ENCODE assay signal across 8 cellular contexts in the genomic region with DNA sequence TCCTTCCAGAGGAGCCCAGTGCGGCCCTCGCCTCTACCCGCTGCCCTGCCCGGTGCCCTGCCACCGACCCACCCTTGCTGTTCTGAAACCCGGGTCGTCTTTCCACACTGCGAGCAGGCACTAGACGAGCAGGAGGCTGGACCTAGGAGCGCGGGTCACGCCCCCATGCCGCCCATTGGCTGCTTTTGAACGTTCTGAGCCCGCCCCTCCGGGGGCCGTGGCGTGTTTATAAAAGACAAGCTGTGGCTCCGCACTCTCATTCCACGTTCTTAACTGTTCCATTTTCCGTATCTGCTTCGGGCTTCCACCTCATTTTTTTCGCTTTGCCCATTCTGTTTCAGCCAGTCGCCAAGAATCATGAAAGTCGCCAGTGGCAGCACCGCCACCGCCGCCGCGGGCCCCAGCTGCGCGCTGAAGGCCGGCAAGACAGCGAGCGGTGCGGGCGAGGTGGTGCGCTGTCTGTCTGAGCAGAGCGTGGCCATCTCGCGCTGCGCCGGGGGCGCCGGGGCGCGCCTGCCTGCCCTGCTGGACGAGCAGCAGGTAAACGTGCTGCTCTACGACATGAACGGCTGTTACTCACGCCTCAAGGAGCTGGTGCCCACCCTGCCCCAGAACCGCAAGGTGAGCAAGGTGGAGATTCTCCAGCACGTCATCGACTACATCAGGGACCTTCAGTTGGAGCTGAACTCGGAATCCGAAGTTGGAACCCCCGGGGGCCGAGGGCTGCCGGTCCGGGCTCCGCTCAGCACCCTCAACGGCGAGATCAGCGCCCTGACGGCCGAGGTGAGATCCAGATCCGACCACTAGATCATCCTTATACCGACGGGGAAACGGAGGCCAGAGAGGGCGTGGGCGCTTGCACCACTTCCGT. TPM values are rescaled to one million over a fixed set of nuclear protein-coding genes. Genes with fewer than 3 reads are reported as not detected.
DNase-seq lines count a peak whose midpoint lies in the region; ATAC-seq, FAIRE-seq and TF ChIP-seq lines count a peak whose summit lies in the region.

A gene with protein sequence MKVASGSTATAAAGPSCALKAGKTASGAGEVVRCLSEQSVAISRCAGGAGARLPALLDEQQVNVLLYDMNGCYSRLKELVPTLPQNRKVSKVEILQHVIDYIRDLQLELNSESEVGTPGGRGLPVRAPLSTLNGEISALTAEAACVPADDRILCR (plus strand): TSS at position 259 of the 871 bp plus-strand sequence. CDS start 99 bp downstream, at position 358.

- H3K36me3 Mint-ChIP-seq in Caco-2 (ENCODE audit: insufficient read depth, unreplicated experiment): peaks cover 65% of the 10 kb centered on the region

- H3K9me3 ChIP-seq in Caco-2 (no peaks in the 10 kb centered on the region), HUES6 (ENCODE audit: control insufficient read depth, insufficient read depth, low read depth, low read length) (no peaks in the 10 kb centered on the region), NT2/D1 (ENCODE audit: insufficient read depth, low read length) (no peaks in the 10 kb centered on the region), H1 (ENCODE audit: insufficient read depth in 2 of 2, low read depth in 1 of 2, low read length in 1 of 2) (no peaks in the 10 kb centered on the region), mesenchymal stem cell (ENCODE audit: control insufficient read depth, low read length) (no peaks in the 10 kb centered on the region)

- H3K14ac ChIP-seq in H1 (ENCODE audit: insufficient read length) (peak within 1 kb of the TSS; percentile 16), mesenchymal stem cell (ENCODE audit: low read length in 2 of 2) (peak within 1 kb of the TSS; percentile 48 to 96)

- peak within 1 kb of the TSS; percentile 80 to 88 for H3K4me2 ChIP-seq in H1 (ENCODE audit: insufficient read depth in 1 of 2, low read depth in 2 of 2, low read length in 2 of 2)
- peak within 1 kb of the TSS; percentile 55 for H3K4me2 ChIP-seq in mesenchymal stem cell (ENCODE audit: low read length, poor library complexity, severe bottlenecking)

- H3K4ac ChIP-seq in H1 (replicated peaks; ENCODE audit: insufficient read length, low read depth, low read length) (peak within 1 kb of the TSS; percentile 96), mesenchymal stem cell (ENCODE audit: low read depth in 1 of 2, low read length in 2 of 2) (peak within 1 kb of the TSS; percentile 51 to 95)

- peak; percentile 100 for DNase-seq in Caco-2
- DNase-seq in NT2/D1 (ENCODE audit: low read depth, low spot score): no peak
- DNase-seq in activated CD8-positive, alpha-beta memory T cell treated with anti-CD3 and anti-CD28 coated beads, Interleukin-2, amount 50 U/mL, for 1 hour (ENCODE audit: extremely low read depth): peak; percentile 81
- DNase-seq in H1 (ENCODE audit: low read depth in 1 of 2, low spot score in 2 of 2): peak; percentile 84 to 93
- DNase-seq in mesenchymal stem cell: peak; percentile 100
- peak; percentile 86 for DNase-seq in stimulated activated CD8-positive, alpha-beta memory T cell treated with anti-CD3 and anti-CD28 coated beads, Interleukin-12 subunit alpha, Interleukin-12 subunit beta, amount 100 ng/mL, for 1 hour (ENCODE audit: low read depth)

- H3K4me3 ChIP-seq in Caco-2 (ENCODE audit: low read depth, low read length) (peak within 1 kb of the TSS; percentile 63), HUES6 (ENCODE audit: low read depth, low read length) (peak within 1 kb of the TSS; percentile 86), NT2/D1 (ENCODE audit: insufficient read length, low read depth) (peak within 1 kb of the TSS; percentile 99), H1 (ENCODE audit: extremely low read depth in 1 of 4, insufficient read depth in 2 of 4, low read depth in 3 of 4, low read length in 4 of 4) (peak within 1 kb of the TSS; percentile 72 to 99 (median 88)), mesenchymal stem cell (ENCODE audit: insufficient read depth in 1 of 2, low read depth in 1 of 2, low read length in 2 of 2) (peak within 1 kb of the TSS; percentile 81 to 98)

- no peak for TF ChIP-seq EP300 in H1 (IDR thresholded peaks at IDR 0.05; ENCODE audit: borderline replicate concordance in 1 of 2, low read depth in 2 of 2, low read length in 2 of 2)

- H3K9me3 Mint-ChIP-seq in Caco-2 (ENCODE audit: unreplicated experiment): no peaks in the 10 kb centered on the region

- H3K56ac ChIP-seq in H1 (replicated peaks; ENCODE audit: insufficient read length, low read depth, low read length): peak within 1 kb of the TSS; percentile 85

- CTCF ChIA-PET in Caco-2 (lab: Charles Lee): interaction anchor here (1.0 to 13.0 kb wide), 6 partner anchors 7 to 118 kb away, joined by 3 to 1708 read pairs (median 7); no protein-coding TSS in a partner anchor
- CTCF ChIA-PET in H1 (lab: Charles Lee; ENCODE audit: partially characterized antibody): interaction anchor here (0.8 to 32.8 kb wide), 7 partner anchors 6 to 84 kb away, joined by 3 to 1559 read pairs (median 9); no protein-coding TSS in a partner anchor

- POLR2A ChIA-PET in Caco-2 (lab: Charles Lee) (interaction anchor here (0.6 to 4.3 kb wide), 26 partner anchors 8 to 1307 kb away, joined by 3 to 306 read pairs (median 7); a partner anchor contains a TSS), H1 (lab: Charles Lee; ENCODE audit: partially characterized antibody) (interaction anchor here (0.7 to 26.1 kb wide), 17 partner anchors 7 to 140 kb away, joined by 3 to 1033 read pairs (median 5); a partner anchor contains a TSS)

- H2BK5ac ChIP-seq in H1 (ENCODE audit: low read depth, low read length) (peak within 1 kb of the TSS; percentile 99), mesenchymal stem cell (ENCODE audit: low read depth, low read length, poor library complexity, severe bottlenecking) (peak within 1 kb of the TSS; percentile 11)

- H3K36me3 ChIP-seq in Caco-2 (ENCODE audit: control insufficient read depth, insufficient read depth, low read length): no peaks in the 10 kb centered on the region
- H3K36me3 ChIP-seq in HUES6 (ENCODE audit: control insufficient read depth, insufficient read depth, low read length): peaks cover 18% of the 10 kb centered on the region
- H3K36me3 ChIP-seq in NT2/D1 (ENCODE audit: insufficient read depth, insufficient read length, low read length): peaks cover 18% of the 10 kb centered on the region
- peaks cover 0 to 11% (median 0%) of the 10 kb centered on the region in 4 experiments; a peak in 1 of 8 replicates for H3K36me3 ChIP-seq in H1 (ENCODE audit: control insufficient read depth in 2 of 4, insufficient read depth in 4 of 4, low read length in 3 of 4)
- H3K36me3 ChIP-seq in mesenchymal stem cell (ENCODE audit: control insufficient read depth in 1 of 2, insufficient read depth in 2 of 2, low read depth in 1 of 2, low read length in 2 of 2): peaks cover 3 to 7% of the 10 kb centered on the region in 2 experiments

- intact Hi-C loops in Caco-2 (cut with micrococcal nuclease; ENCODE audit: unreplicated experiment): no loop called here

- BruUV-seq in Caco-2 (replicated peaks; lab: Mats Ljungman, UMichigan): TSS peak; percentile 92

- ATAC-seq in GM21447 (IDR thresholded peaks at IDR 0.05; ENCODE audit: unreplicated experiment): peak; percentile 78

- peak within 1 kb of the TSS; percentile 98 for H3K27ac Mint-ChIP-seq in Caco-2 (ENCODE audit: unreplicated experiment)

- peak within 1 kb of the TSS; percentile 88 for H3K4me3 Mint-ChIP-seq in Caco-2 (ENCODE audit: unreplicated experiment)

- H4K8ac ChIP-seq in H1 (ENCODE audit: extremely low read depth, insufficient read depth, low read length) (peak within 1 kb of the TSS; percentile 90; the same call in 1 of the 2 replicates), mesenchymal stem cell (ENCODE audit: low read length) (peak within 1 kb of the TSS; percentile 95)

- H3K4me1 ChIP-seq in Caco-2 (peaks cover 54% of the 10 kb centered on the region), HUES6 (ENCODE audit: control insufficient read depth, insufficient read depth, low read length) (peaks cover 34% of the 10 kb centered on the region), NT2/D1 (ENCODE audit: insufficient read depth, insufficient read length) (peaks cover 4% of the 10 kb centered on the region), H1 (replicated peaks in 1 of 4; ENCODE audit: control insufficient read depth in 3 of 4, insufficient read depth in 4 of 4, low read length in 3 of 4) (peaks cover 19 to 36% (median 26%) of the 10 kb centered on the region in 4 experiments), mesenchymal stem cell (ENCODE audit: control insufficient read depth, insufficient read depth, low read depth, low read length) (peaks cover 31% of the 10 kb centered on the region)

- H3K9ac ChIP-seq in HUES6 (ENCODE audit: low read length) (peak within 1 kb of the TSS; percentile 97), NT2/D1 (ENCODE audit: insufficient read length, low read depth) (peak within 1 kb of the TSS; percentile 96), H1 (replicated peaks in 1 of 4; ENCODE audit: extremely low read depth in 1 of 4, low read depth in 3 of 4, low read length in 3 of 4) (peak within 1 kb of the TSS; percentile 67 to 95 (median 88)), mesenchymal stem cell (ENCODE audit: low read length) (peak within 1 kb of the TSS; percentile 99)

- H3K18ac ChIP-seq in H1 (ENCODE audit: extremely low read depth, low read length): peak within 1 kb of the TSS; percentile 99
- peak within 1 kb of the TSS; percentile 95 to 99 for H3K18ac ChIP-seq in mesenchymal stem cell (ENCODE audit: low read depth in 1 of 2, low read length in 2 of 2)

- H3K27ac ChIP-seq in HUES6 (ENCODE audit: low read depth, low read length) (peak within 1 kb of the TSS; percentile 93), H1 (ENCODE audit: low read depth, low read length) (peak within 1 kb of the TSS; percentile 64), mesenchymal stem cell (ENCODE audit: low read length, poor library complexity, severe bottlenecking) (peak within 1 kb of the TSS; percentile 81)

- H3K27me3 Mint-ChIP-seq in Caco-2 (ENCODE audit: insufficient read depth, unreplicated experiment): no peaks in the 10 kb centered on the region

- peak within 1 kb of the TSS; percentile 78 for H4K5ac ChIP-seq in H1 (ENCODE audit: insufficient read length, low read depth, low read length)

- no peaks in the 10 kb centered on the region for H3K79me1 ChIP-seq in H1 (ENCODE audit: low read depth, low read length)
- H3K79me1 ChIP-seq in mesenchymal stem cell (replicated peaks; ENCODE audit: low read length, poor library complexity, severe bottlenecking): no peaks in the 10 kb centered on the region

- no peak within 1 kb of the TSS for H2BK20ac ChIP-seq in H1 (ENCODE audit: low read length)

- H3K27me3 ChIP-seq in Caco-2 (replicated peaks; ENCODE audit: control insufficient read depth, insufficient read depth, low read length): no peaks in the 10 kb centered on the region
- no peaks in the 10 kb centered on the region for H3K27me3 ChIP-seq in HUES6 (ENCODE audit: control insufficient read depth, insufficient read depth, low read length)
- no peaks in the 10 kb centered on the region for H3K27me3 ChIP-seq in NT2/D1 (ENCODE audit: insufficient read depth, insufficient read length)
- peaks cover 0 to 4% (median 0%) of the 10 kb centered on the region in 4 experiments; a peak in 2 of 7 replicates for H3K27me3 ChIP-seq in H1 (replicated peaks in 1 of 4; ENCODE audit: control insufficient read depth in 3 of 4, extremely low read depth in 1 of 4, insufficient read depth in 3 of 4, low read length in 3 of 4)
- H3K27me3 ChIP-seq in mesenchymal stem cell (ENCODE audit: control insufficient read depth in 1 of 2, insufficient read depth in 1 of 2, low read length in 2 of 2): no peaks in the 10 kb centered on the region

- H2BK12ac ChIP-seq in H1 (ENCODE audit: low read depth, low read length) (peak within 1 kb of the TSS; percentile 99), mesenchymal stem cell (ENCODE audit: low read length in 2 of 2) (peak within 1 kb of the TSS; percentile 64 to 95)

- TF ChIP-seq CTCF in Caco-2 (IDR thresholded peaks at IDR 0.05; ENCODE audit: insufficient read depth in 1 of 2, low read depth in 1 of 2, low read length in 1 of 2, severe bottlenecking in 1 of 2, unreplicated experiment in 1 of 2): no peak
- no peak for TF ChIP-seq CTCF in H1 (IDR thresholded peaks at IDR 0.05; ENCODE audit: control extremely low read depth in 1 of 3, insufficient read depth in 1 of 3, low read depth in 1 of 3, low read length in 3 of 3)

- H3K23ac ChIP-seq in H1 (ENCODE audit: insufficient read length): peak within 1 kb of the TSS; percentile 53
- peak within 1 kb of the TSS in 1 of 2 experiments; percentile 85 for H3K23ac ChIP-seq in mesenchymal stem cell (ENCODE audit: low read length in 2 of 2)

- H2AK5ac ChIP-seq in H1 (ENCODE audit: low read depth, low read length): peak within 1 kb of the TSS; percentile 54; the same call in 1 of the 2 replicates
- H2AK5ac ChIP-seq in mesenchymal stem cell (ENCODE audit: low read length, severe bottlenecking): no peak within 1 kb of the TSS

- no peak for FAIRE-seq in H1 (lab: Jason Lieb, UNC)

- TF ChIP-seq POLR2A in H1 (IDR thresholded peaks at IDR 0.05; ENCODE audit: control extremely low read depth in 1 of 2, low read depth in 2 of 2, low read length in 2 of 2): peak; percentile 81 to 96

- H3K23me2 ChIP-seq in H1 (ENCODE audit: low read depth, low read length): peaks cover 10% of the 10 kb centered on the region

- H2BK15ac ChIP-seq in H1 (ENCODE audit: low read length): peak within 1 kb of the TSS; percentile 61; the same call in 1 of the 2 replicates
- peak within 1 kb of the TSS; percentile 82 for H2BK15ac ChIP-seq in mesenchymal stem cell (ENCODE audit: low read depth, poor library complexity, severe bottlenecking)

- WGBS in H1 (ENCODE audit: extremely low coverage in 1 of 2, insufficient coverage in 1 of 2, insufficient read length in 1 of 2, insufficient replicate concordance in 2 of 2, low coverage in 1 of 2, low lambda C conversion rate in 2 of 2, missing lambda C conversion rate in 1 of 2), 2 experiments: 1% methylated on average over 74 of the region's 74 CpGs; no CpG with 5 or more reads in 1 of the 2 experiments
- under 1% methylated on average over 74 of the region's 74 CpGs for WGBS in mesenchymal stem cell

- H4K20me1 ChIP-seq in H1 (replicated peaks in 1 of 2; ENCODE audit: control insufficient read depth in 1 of 2, insufficient read depth in 2 of 2, low read length in 2 of 2): peaks cover 0 to 9% of the 10 kb centered on the region in 2 experiments

- H2AFZ ChIP-seq in H1 (ENCODE audit: low read length) (no peak within 1 kb of the TSS), mesenchymal stem cell (ENCODE audit: low read depth, low read length) (no peak within 1 kb of the TSS)

- peak within 1 kb of the TSS; percentile 76 for H2BK120ac ChIP-seq in H1 (replicated peaks; ENCODE audit: low read depth, low read length)
- peak within 1 kb of the TSS; percentile 90 for H2BK120ac ChIP-seq in mesenchymal stem cell (ENCODE audit: low read depth, low read length)

- no peak for TF ChIP-seq RAD21 in H1 (IDR thresholded peaks at IDR 0.05 in 1 of 2, conservative IDR thresholded peaks at IDR 0.05 in 1 of 2; ENCODE audit: low read depth in 2 of 2, low read length in 2 of 2)

- H4K91ac ChIP-seq in H1 (replicated peaks; ENCODE audit: insufficient read length, low read length): peak within 1 kb of the TSS; percentile 97
- H4K91ac ChIP-seq in mesenchymal stem cell (ENCODE audit: low read length): peak within 1 kb of the TSS; percentile 97

- peaks cover 49% of the 10 kb centered on the region for H3K4me1 Mint-ChIP-seq in Caco-2 (ENCODE audit: low read depth, unreplicated experiment)

- peaks cover 8 to 20% of the 10 kb centered on the region in 2 experiments; a peak in 3 of 4 replicates for H3K79me2 ChIP-seq in H1 (ENCODE audit: control insufficient read depth in 1 of 2, insufficient read depth in 2 of 2, low read length in 2 of 2)

RNA-seq across cellular contexts. Expression of the gene that starts here (rescaled TPM):
- 157 and 163 TPM in 2 replicates for total RNA-seq in Caco-2 (2022)
- total RNA-seq in H1 (2021; fragmentation: NEBNext Ultra II Directional; extraction: Animal tissue kit (Norgen Biotek cat#: 25700)): 120 and 131 TPM in 2 replicates
- polyA plus RNA-seq in H1 (2011; rRNA removed): 357 and 566 TPM in 2 replicates
- 348 TPM for polyA plus RNA-seq in H1 (2011; cell fraction: cytosol; rRNA removed)
- polyA plus RNA-seq in H1 (2011; cell fraction: nucleus; rRNA removed): 267 TPM
- 86.5 to 154 TPM (median 117 TPM) in 4 replicates for polyA plus RNA-seq in H1 (2012, experiment 1 of 2)
- polyA plus RNA-seq in H1 (2012, experiment 2 of 2): 207 TPM
- 89.8 TPM for polyA plus RNA-seq in H1 (2013, experiment 1 of 2)
- 87.6 TPM for polyA plus RNA-seq in H1 (2013, experiment 2 of 2)
- polyA minus RNA-seq in H1 (2011; rRNA and poly(A)+ RNA removed): 27.5 and 45.7 TPM in 2 replicates
- 181 TPM for polyA minus RNA-seq in H1 (2011; cell fraction: cytosol; rRNA and poly(A)+ RNA removed)
- polyA minus RNA-seq in H1 (2011; cell fraction: nucleus; rRNA and poly(A)+ RNA removed): 200 TPM
- polyA plus RNA-seq in mesenchymal stem cell (2013, experiment 1 of 2): 260 TPM
- polyA plus RNA-seq in mesenchymal stem cell (2013, experiment 2 of 2): 254 TPM
